19 cellular contexts compared by ENCODE assay signal in the genomic region with DNA sequence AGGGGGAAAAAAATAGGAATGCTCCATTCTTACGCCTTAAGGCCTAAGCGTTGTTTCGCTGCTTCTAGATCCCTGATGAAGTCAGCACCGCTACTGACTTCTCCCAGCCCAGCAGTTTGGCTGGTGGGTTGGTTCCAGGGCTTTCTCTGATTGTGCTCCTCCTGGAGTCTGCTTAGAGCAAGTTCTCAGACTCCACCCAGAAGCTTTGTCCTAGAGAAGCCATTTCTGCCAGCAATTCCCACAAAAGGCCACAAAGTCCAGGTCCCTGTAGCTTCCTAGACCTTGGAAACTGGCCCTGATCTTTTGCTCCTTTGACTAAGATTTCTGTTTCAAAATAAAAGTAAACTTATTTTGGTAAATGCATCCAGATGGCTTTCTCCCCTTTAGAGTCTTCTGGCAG.
A peak's percentile ranks its signal among the peaks of the same experiment; 100 is the strongest.
DNase-seq lines count a peak whose midpoint lies in the region; ATAC-seq and TF ChIP-seq lines count a peak whose summit lies in the region.
"Had no signal": no experiment of that assay in that cellular context is flagged by ENCODE, and none has a peak within 500 bp of the region (broad histone marks: within the 10 kb centered on the region; RNA-seq: fewer than 3 reads in every experiment).

No MANE protein-coding gene starts in this region.

- H3K4me3 ChIP-seq in choroid plexus epithelial cell (ENCODE audit: low read depth, low read length) (no peak overlapping the region), left ventricle myocardium inferior (no peak overlapping the region), gastrocnemius medialis (no peak overlapping the region)
- H3K4me3 ChIP-seq: BLaER1 treated with 17β-estradiol and CSF1 and Interleukin-3, amounts not matched to agents 10 nM and 100 nM; GM12878; upper lobe of right lung had no signal

- H3K4me1 ChIP-seq in left ventricle myocardium inferior (peaks cover 13% of the 10 kb centered on the region), gastrocnemius medialis (no peaks in the 10 kb centered on the region)
- H3K4me1 ChIP-seq: upper lobe of right lung had no signal

- DNase-seq in ELR (ENCODE audit: low read depth) (peak; percentile 35), choroid plexus epithelial cell (ENCODE audit: low read depth) (peak; percentile 53), left ventricle myocardium inferior (peak; percentile 61), gastrocnemius medialis (peak; percentile 53 to 66), foreskin melanocyte (no peak), SIG-M5 treated with dmso at 0.1 percent for 504 hours (lab: John Stamatoyannopoulos, UW; ENCODE audit: unreplicated experiment) (no peak)
- DNase-seq: activated CD4-positive, alpha-beta T cell treated with anti-CD3 and anti-CD28 coated beads for 1 hour; activated T-cell treated with anti-CD3 and anti-CD28 coated beads, Interleukin-2, amount 50 U/mL, for 24 hours; amygdala; DMS79; NCI-H146; NCI-H446; posterior cingulate gyrus; upper lobe of right lung had no signal

- TF ChIP-seq CTCF in choroid plexus epithelial cell (conservative IDR thresholded peaks at IDR 0.05; ENCODE audit: low read depth, low read length), result peak; percentile 49
- peak; percentile 50 for TF ChIP-seq CTCF in left ventricle myocardium inferior (IDR thresholded peaks at IDR 0.05; ENCODE audit: borderline replicate concordance)
- no peak for TF ChIP-seq CTCF in gastrocnemius medialis (IDR thresholded peaks at IDR 0.05 in 4 of 5, conservative IDR thresholded peaks at IDR 0.05 in 1 of 5)

- H3K36me3 ChIP-seq in left ventricle myocardium inferior, result no peaks in the 10 kb centered on the region
- H3K36me3 ChIP-seq in gastrocnemius medialis, result no peaks in the 10 kb centered on the region
- H3K36me3 ChIP-seq: BLaER1 treated with 17β-estradiol and CSF1 and Interleukin-3, amounts not matched to agents 10 nM and 100 nM; upper lobe of right lung had no signal

- H3K27ac ChIP-seq in left ventricle myocardium inferior (replicated peaks) (peak overlapping the region; percentile 58), gastrocnemius medialis (peak overlapping the region in 2 of 4 donors; percentile 3 to 18)
- H3K27ac ChIP-seq: BLaER1 treated with 17β-estradiol and CSF1 and Interleukin-3, amounts not matched to agents 10 nM and 100 nM; KMS-11; upper lobe of right lung had no signal

- no peaks in the 10 kb centered on the region for H3K9me3 ChIP-seq in left ventricle myocardium inferior (replicated peaks)
- H3K9me3 ChIP-seq in gastrocnemius medialis, result no peaks in the 10 kb centered on the region
- H3K9me3 ChIP-seq: upper lobe of right lung had no signal

- TF ChIP-seq POLR2A in gastrocnemius medialis (IDR thresholded peaks at IDR 0.05), result no peak

- in situ Hi-C loops in gastrocnemius medialis (cut with MboI; ENCODE audit: low sequenced_read_pairs in 4 of 4), result no loop called here

- ATAC-seq in gastrocnemius medialis (peak; percentile 84 to 89), HG02759 (IDR thresholded peaks at IDR 0.05; ENCODE audit: unreplicated experiment) (no peak), HG03565 (IDR thresholded peaks at IDR 0.05; ENCODE audit: unreplicated experiment) (no peak)
- ATAC-seq: GM12878, upper lobe of right lung had no signal

- intact Hi-C loops in left ventricle myocardium inferior (cut with micrococcal nuclease), result loop anchor here (10.0 kb wide), 1 partner anchor 64 kb away; the partner anchor contains the start of gene KCTD12
- intact Hi-C loops in gastrocnemius medialis (cut with DNase I; ENCODE audit: low total_unique reads), result no loop called here

- no peaks in the 10 kb centered on the region for H3K27me3 ChIP-seq in left ventricle myocardium inferior (ENCODE audit: low read depth)
- H3K27me3 ChIP-seq in gastrocnemius medialis, result no peaks in the 10 kb centered on the region
- H3K27me3 ChIP-seq: BLaER1 treated with 17β-estradiol and CSF1 and Interleukin-3, amounts not matched to agents 10 nM and 100 nM; upper lobe of right lung had no signal

Comparison
In these comparisons a context has a peak if more than half of its experiments do, and no peak if none do; other contexts are left out.
1. DNase-seq: peak in ELR (single experiment), choroid plexus epithelial cell (single experiment), left ventricle myocardium inferior (single experiment) and gastrocnemius medialis (2 of 2); none in foreskin melanocyte (single experiment) and SIG-M5 treated with dmso at 0.1 percent for 504 hours (single experiment).
2. CTCF ChIP-seq: peak in choroid plexus epithelial cell (single experiment) and left ventricle myocardium inferior (single experiment); none in gastrocnemius medialis (0 of 5).
3. ATAC-seq: peak in gastrocnemius medialis (2 of 2); none in HG02759 (single experiment) and HG03565 (single experiment).